In the genomic region with DNA sequence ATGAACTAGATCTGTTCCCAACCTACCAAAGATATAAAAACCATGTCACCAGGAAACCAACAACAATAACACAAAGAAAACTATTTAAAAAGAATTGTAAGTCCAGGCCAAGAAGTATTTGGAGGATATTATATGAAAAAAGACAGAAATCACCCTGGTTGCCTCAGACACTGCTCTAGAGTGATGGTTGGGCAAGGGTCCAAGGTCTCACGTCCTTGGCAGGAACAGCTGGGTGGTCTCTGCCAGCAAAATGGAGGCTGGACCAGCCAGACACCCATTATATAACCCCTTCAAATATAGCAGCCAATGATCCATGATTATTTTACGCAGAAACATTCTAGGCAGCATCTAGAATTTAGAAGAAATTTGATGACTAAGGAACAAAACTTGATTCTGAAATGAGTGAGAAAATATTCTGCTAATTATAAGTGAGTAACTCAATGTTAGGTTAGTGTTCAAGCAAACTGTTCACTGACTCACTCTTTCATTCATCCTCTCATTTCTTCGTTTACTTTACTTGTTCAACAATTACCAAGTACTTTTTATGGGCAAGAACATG, we compare ENCODE assay signal across 16 cellular contexts. TPM values are rescaled to one million over a fixed set of nuclear protein-coding genes. Genes with fewer than 3 reads are reported as not detected.
DNase-seq lines count a peak whose midpoint lies in the region; ATAC-seq and TF ChIP-seq lines count a peak whose summit lies in the region.
"Had no signal": no experiment of that assay in that cellular context is flagged by ENCODE, and none has a peak within 500 bp of the region (broad histone marks: within the 10 kb centered on the region; RNA-seq: fewer than 3 reads in every experiment).

No MANE protein-coding gene starts in this region.

- in situ Hi-C loops in transverse colon (cut with MboI; ENCODE audit: low pct_ligation_motif_present in 1 of 4, low pct_unique_long_range_greater_than_20kb in 1 of 4, low sequenced_read_pairs in 3 of 4): loop anchor here in 2 of 4 donors (10.0 to 25.0 kb wide), 2 partner anchors 120 to 128 kb away; no protein-coding TSS in a partner anchor

- no peaks in the 10 kb centered on the region for H3K9me3 ChIP-seq in heart left ventricle
- H3K9me3 ChIP-seq in muscle layer of duodenum (ENCODE audit: control insufficient read depth in 1 of 2, low read length in 2 of 2): no peaks in the 10 kb centered on the region
- no peaks in the 10 kb centered on the region for H3K9me3 ChIP-seq in transverse colon
- H3K9me3 ChIP-seq: Caco-2 had no signal

- 57 to 58% (median 58%) methylated on average over 3 of the region's 3 CpGs for WGBS in heart left ventricle, 4 donors
- 58 to 59% methylated on average over 3 of the region's 3 CpGs for WGBS in transverse colon (ENCODE audit: low coverage in 1 of 2), 2 donors

- TF ChIP-seq POLR2A in heart left ventricle (IDR thresholded peaks at IDR 0.05): no peak
- no peak for TF ChIP-seq POLR2A in transverse colon (IDR thresholded peaks at IDR 0.05)

- intact Hi-C loops in heart left ventricle (cut with DNase I): no loop called here
- intact Hi-C loops in cardiac septum (cut with DNase I): no loop called here
- intact Hi-C loops in transverse colon (cut with DNase I; ENCODE audit: low total_unique reads): no loop called here

- DNase-seq in heart left ventricle (no peak), cardiac septum (ENCODE audit: low spot score) (no peak), caudate nucleus (lab: John Stamatoyannopoulos, UW) (no peak), transverse colon (no peak), SIG-M5 treated with dmso at 0.1 percent for 504 hours (lab: John Stamatoyannopoulos, UW; ENCODE audit: unreplicated experiment) (no peak), NCI-H524 treated with DMSO at 0.1 percent for 48 hours (lab: John Stamatoyannopoulos, UW) (no peak)
- DNase-seq: Caco-2, H9, Karpas-422, NCI-H1417 treated with DMSO at 0.1 percent for 48 hours, NCI-H2029, NCI-H2171 treated with DMSO at 0.1 percent for 48 hours, NCI-H510A treated with DMSO at 0.1 percent for 48 hours, OCI-M1, RPMI8226 had no signal

- H3K4me1 ChIP-seq in heart left ventricle (peaks cover 0 to 29% (median 9%) of the 10 kb centered on the region in 12 donors), muscle layer of duodenum (ENCODE audit: control insufficient read depth in 1 of 2, insufficient read depth in 2 of 2, low read length in 2 of 2) (peaks cover 0 to 15% of the 10 kb centered on the region in 2 donors), transverse colon (no peaks in the 10 kb centered on the region)
- H3K4me1 ChIP-seq: Caco-2 had no signal

- no peak for TF ChIP-seq CTCF in heart left ventricle (IDR thresholded peaks at IDR 0.05)
- TF ChIP-seq CTCF in transverse colon (IDR thresholded peaks at IDR 0.05): no peak

- peaks cover 0 to 5% (median 0%) of the 10 kb centered on the region in 9 donors for H3K36me3 ChIP-seq in heart left ventricle
- no peaks in the 10 kb centered on the region for H3K36me3 ChIP-seq in muscle layer of duodenum (ENCODE audit: control insufficient read depth in 1 of 2, insufficient read depth in 2 of 2, low read length in 2 of 2)
- no peaks in the 10 kb centered on the region for H3K36me3 ChIP-seq in transverse colon

- ATAC-seq in heart left ventricle: no peak

- H3K4me3 ChIP-seq in heart left ventricle (no peak overlapping the region), muscle layer of duodenum (ENCODE audit: low read depth in 1 of 2, low read length in 2 of 2) (no peak overlapping the region), transverse colon (no peak overlapping the region)

- H3K27me3 ChIP-seq in heart left ventricle: no peaks in the 10 kb centered on the region
- H3K27me3 ChIP-seq in muscle layer of duodenum (ENCODE audit: low read depth, low read length): no peaks in the 10 kb centered on the region
- H3K27me3 ChIP-seq in transverse colon: no peaks in the 10 kb centered on the region

- no peak for TF ChIP-seq EP300 in transverse colon (IDR thresholded peaks at IDR 0.05; ENCODE audit: low read depth)

- H3K27ac ChIP-seq in heart left ventricle (peak overlapping the region in 9 of 12 donors; percentile 12 to 73 (median 61)), caudate nucleus (ENCODE audit: low read depth, low read length) (peak overlapping the region; percentile 14), muscle layer of duodenum (ENCODE audit: low read length) (peak overlapping the region; percentile 37), transverse colon (peak overlapping the region in 3 of 4 donors; percentile 39 to 55 (median 48))

RNA-seq across cellular contexts. Expression of a gene that starts 35.4 kb away (rescaled TPM):
- total RNA-seq in heart left ventricle (100 to 1,000 TPM in 3 of 9 donors, 10 to 100 TPM in 6; 32.8 to 159 (median 79.3) TPM), cardiac septum (94.9 TPM), transverse colon (10 to 100 TPM in 3 of 4 donors, 1 to 10 TPM in 1; 7.2 to 53.2 (median 38.4) TPM)
- 10 to 100 TPM; 51.6 to 90.5 TPM for polyA plus RNA-seq in heart left ventricle

RNA-seq across cellular contexts. Expression of a gene that starts 39.4 kb away (rescaled TPM):
- total RNA-seq in heart left ventricle (100 to 1,000 TPM; 180 to 315 (median 231) TPM), cardiac septum (239 TPM), transverse colon (100 to 1,000 TPM in 1 of 4 donors, 10 to 100 TPM in 3; 44.4 to 149 (median 85.8) TPM)
- polyA plus RNA-seq in heart left ventricle: 100 to 1,000 TPM in 1 of 2 donors, 10 to 100 TPM in 1; 62.0 to 169 TPM
